In the genomic region with DNA sequence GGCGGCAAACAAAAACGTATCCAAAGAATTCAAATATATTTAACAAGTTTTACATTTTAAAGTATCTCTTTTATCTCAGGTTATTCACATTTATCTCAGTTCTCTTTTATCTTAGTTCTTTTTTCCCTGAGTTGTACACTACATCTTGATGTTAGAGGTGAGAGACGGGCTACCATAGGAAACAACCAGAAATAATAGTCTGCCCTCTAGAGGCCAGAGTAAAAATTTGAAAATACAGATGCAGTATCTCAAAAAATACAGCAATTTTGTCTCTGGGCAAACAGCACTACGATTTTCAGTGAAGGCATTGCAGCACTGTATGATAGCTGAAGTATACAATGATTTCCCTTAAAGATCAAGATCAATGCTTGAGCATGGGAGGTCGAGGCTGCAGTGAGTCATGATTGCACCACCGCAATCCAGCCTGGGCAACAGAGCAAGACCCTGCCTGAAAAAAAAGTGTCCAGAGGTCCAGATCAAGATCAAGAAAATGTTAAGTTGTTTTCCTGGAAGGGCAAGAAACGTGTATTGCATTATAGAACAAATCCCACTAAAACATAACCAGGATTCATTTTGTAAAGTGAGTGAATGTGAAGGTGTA, we compare ENCODE assay signal across 8 cellular contexts.
DNase-seq lines count a peak whose midpoint lies in the region; ATAC-seq and TF ChIP-seq lines count a peak whose summit lies in the region.

No MANE protein-coding gene starts in this region.

- no peaks in the 10 kb centered on the region for H3F3A ChIP-seq in smooth muscle cell (ENCODE audit: low read depth)

- no peaks in the 10 kb centered on the region for H3K9me3 ChIP-seq in CD8-positive, alpha-beta T cell (ENCODE audit: low read length)
- H3K9me3 ChIP-seq in smooth muscle cell (replicated peaks; ENCODE audit: low read depth), result no peaks in the 10 kb centered on the region

- H3K27me3 Mint-ChIP-seq in CD8-positive, alpha-beta T cell (ENCODE audit: low read depth), result peaks cover 6% of the 10 kb centered on the region

- H3K9ac ChIP-seq in smooth muscle cell (ENCODE audit: low read depth), result no peak overlapping the region

- CTCF ChIA-PET in CD8-positive, alpha-beta T cell (lab: Charles Lee), result interaction anchor here (0.6 to 2.5 kb wide), 17 partner anchors 11 to 133 kb away, joined by 3 to 10 read pairs (median 5); no protein-coding TSS in a partner anchor

- H3K36me3 ChIP-seq in CD8-positive, alpha-beta T cell (ENCODE audit: insufficient read depth, low read length), result no peaks in the 10 kb centered on the region
- no peaks in the 10 kb centered on the region for H3K36me3 ChIP-seq in smooth muscle cell (ENCODE audit: low read depth)

- no peaks in the 10 kb centered on the region for H3K4me1 Mint-ChIP-seq in CD8-positive, alpha-beta T cell (ENCODE audit: low read depth)

- in situ Hi-C loops in KBM-7 (cut with MboI; ENCODE audit: low pct_unique_long_range_greater_than_20kb, low sequenced_read_pairs), result loop anchor here (25.0 kb wide), 1 partner anchor 677 kb away; no protein-coding TSS in a partner anchor

- WGBS in smooth muscle cell (ENCODE audit: low lambda C conversion rate), result 46% methylated on average over 7 of the region's 7 CpGs

- H3K9me3 Mint-ChIP-seq in CD8-positive, alpha-beta T cell, result no peaks in the 10 kb centered on the region

- H3K36me3 Mint-ChIP-seq in CD8-positive, alpha-beta T cell, result no peaks in the 10 kb centered on the region

- H3K79me2 ChIP-seq in smooth muscle cell (ENCODE audit: low read depth), result no peaks in the 10 kb centered on the region

- POLR2A ChIA-PET in CD8-positive, alpha-beta T cell (lab: Charles Lee), result no interaction called here

- no peaks in the 10 kb centered on the region for H3K27me3 ChIP-seq in CD8-positive, alpha-beta T cell (ENCODE audit: insufficient read depth, low read length)
- H3K27me3 ChIP-seq in smooth muscle cell (ENCODE audit: low read depth), result no peaks in the 10 kb centered on the region

- H3K4me1 ChIP-seq in CD8-positive, alpha-beta T cell (ENCODE audit: insufficient read depth, low read length), result no peaks in the 10 kb centered on the region
- no peaks in the 10 kb centered on the region for H3K4me1 ChIP-seq in smooth muscle cell (ENCODE audit: low read depth)

- H3K4me3 ChIP-seq in CD8-positive, alpha-beta T cell (ENCODE audit: low read depth, low read length), result no peak overlapping the region
- H3K4me3 ChIP-seq in foreskin fibroblast (ENCODE audit: low read depth in 1 of 2, low read length in 2 of 2) (no peak overlapping the region), smooth muscle cell (no peak overlapping the region)

- H3K27ac Mint-ChIP-seq in CD8-positive, alpha-beta T cell, result no peak overlapping the region

- intact Hi-C loops in CD8-positive, alpha-beta T cell (cut with DNase I, micrococcal nuclease), result loop anchor here in 1 of 2 experiments (10.0 kb wide), 2 partner anchors 204 to 314 kb away; no protein-coding TSS in a partner anchor

- H3K27ac ChIP-seq in CD8-positive, alpha-beta T cell (ENCODE audit: low read depth, low read length), result no peak overlapping the region
- no peak overlapping the region for H3K27ac ChIP-seq in smooth muscle cell (ENCODE audit: low read depth)

- no peak for DNase-seq in CD8-positive, alpha-beta T cell
- DNase-seq in KBM-7, result peak; percentile 59
- DNase-seq in SK-N-DZ (ENCODE audit: low spot score), result peak; percentile 50
- peak in 1 of 2 donors; percentile 42 for DNase-seq in foreskin fibroblast
- DNase-seq in smooth muscle cell (lab: John Stamatoyannopoulos, UW; ENCODE audit: unreplicated experiment), result no peak
- DNase-seq in activated gamma-delta T cell (lab: John Stamatoyannopoulos, UW), result no peak

- H4K20me1 ChIP-seq in smooth muscle cell (ENCODE audit: low read depth), result no peaks in the 10 kb centered on the region

- peak; percentile 82 for TF ChIP-seq CTCF in CD8-positive, alpha-beta T cell (IDR thresholded peaks at IDR 0.05)
- TF ChIP-seq CTCF in foreskin fibroblast (IDR thresholded peaks at IDR 0.05; ENCODE audit: low read depth, low read length), result peak; percentile 58
- TF ChIP-seq CTCF in smooth muscle cell (IDR thresholded peaks at IDR 0.05; ENCODE audit: borderline replicate concordance, insufficient read depth, poor library complexity, severe bottlenecking), result peak; percentile 69

- H3K4me2 ChIP-seq in smooth muscle cell, result no peak overlapping the region

- ATAC-seq in CD8-positive, alpha-beta T cell, result peak; percentile 42
- ATAC-seq in GM18870 (IDR thresholded peaks at IDR 0.05; ENCODE audit: unreplicated experiment), result peak; percentile 63
- ATAC-seq in GM19452 (IDR thresholded peaks at IDR 0.05; ENCODE audit: unreplicated experiment), result no peak

- H3K4me3 Mint-ChIP-seq in CD8-positive, alpha-beta T cell, result no peak overlapping the region

- H2AFZ ChIP-seq in smooth muscle cell (ENCODE audit: low read depth), result no peak overlapping the region

Comparison
In these comparisons a context has a peak if more than half of its experiments do, and no peak if none do; other contexts are left out.
1. DNase-seq: peak in KBM-7 (single experiment) and SK-N-DZ (single experiment); none in CD8-positive, alpha-beta T cell (0 of 7), smooth muscle cell (single experiment) and activated gamma-delta T cell (single experiment).
2. Peak in every context shown above with its lines, with median percentiles within 50 percentile points of each other: CTCF ChIP-seq.